8 cellular contexts compared by ENCODE assay signal in genomic region chr11:6472934-6473333, GRCh38. TPM values are rescaled to one million over a fixed set of nuclear protein-coding genes. Genes with fewer than 3 reads are reported as not detected.
DNase-seq lines count a peak whose midpoint lies in the region; ATAC-seq and TF ChIP-seq lines count a peak whose summit lies in the region.

No MANE protein-coding gene starts in this region.

- H3K9me3 Mint-ChIP-seq in CD8-positive, alpha-beta memory T cell = no peaks in the 10 kb centered on the region
- no peaks in the 10 kb centered on the region for H3K9me3 Mint-ChIP-seq in endothelial cell (ENCODE audit: unreplicated experiment)

- H3K79me2 ChIP-seq in parathyroid adenoma = no peaks in the 10 kb centered on the region

- peaks cover 15 to 30% (median 20%) of the 10 kb centered on the region in 3 donors for H3K4me1 Mint-ChIP-seq in CD8-positive, alpha-beta memory T cell
- H3K4me1 Mint-ChIP-seq in endothelial cell (ENCODE audit: unreplicated experiment) = peaks cover 18% of the 10 kb centered on the region

- peaks cover 0 to 16% (median 0%) of the 10 kb centered on the region in 3 donors for H3K36me3 Mint-ChIP-seq in CD8-positive, alpha-beta memory T cell
- H3K36me3 Mint-ChIP-seq in endothelial cell (ENCODE audit: low read depth, unreplicated experiment) = peaks cover 3% of the 10 kb centered on the region

- H3K36me3 ChIP-seq in CD8-positive, alpha-beta memory T cell (ENCODE audit: insufficient read depth, low read length) = peaks cover 5% of the 10 kb centered on the region
- H3K36me3 ChIP-seq in NT2/D1 (ENCODE audit: insufficient read depth, insufficient read length, low read length) = peaks cover 21% of the 10 kb centered on the region
- H3K36me3 ChIP-seq in parathyroid adenoma (ENCODE audit: control insufficient read depth, insufficient read depth, low read length) = no peaks in the 10 kb centered on the region

- peak overlapping the region; percentile 22 to 92 (median 54) for H3K27ac Mint-ChIP-seq in CD8-positive, alpha-beta memory T cell
- H3K27ac Mint-ChIP-seq in endothelial cell (ENCODE audit: unreplicated experiment) = no peak overlapping the region

- H3K4me3 Mint-ChIP-seq in CD8-positive, alpha-beta memory T cell = peak overlapping the region; percentile 76 to 94 (median 89)
- H3K4me3 Mint-ChIP-seq in endothelial cell (ENCODE audit: unreplicated experiment) = peak overlapping the region; percentile 85

- in situ Hi-C loops in GM13976 (cut with MboI; ENCODE audit: low sequenced_read_pairs, unreplicated experiment) = no loop called here

- peaks cover 14% of the 10 kb centered on the region for H3K4me1 ChIP-seq in CD8-positive, alpha-beta memory T cell (ENCODE audit: insufficient read depth, low read length)
- H3K4me1 ChIP-seq in NT2/D1 (ENCODE audit: insufficient read depth, insufficient read length) = peaks cover 5% of the 10 kb centered on the region
- peaks cover 2% of the 10 kb centered on the region for H3K4me1 ChIP-seq in parathyroid adenoma

- H3K27me3 ChIP-seq in CD8-positive, alpha-beta memory T cell (ENCODE audit: insufficient read depth, low read length, poor library complexity, severe bottlenecking) = no peaks in the 10 kb centered on the region
- H3K27me3 ChIP-seq in NT2/D1 (ENCODE audit: insufficient read depth, insufficient read length) (peaks cover 11% of the 10 kb centered on the region), parathyroid adenoma (ENCODE audit: control insufficient read depth, insufficient read depth, low read length) (no peaks in the 10 kb centered on the region)

- CTCF ChIA-PET in CD8-positive, alpha-beta memory T cell (lab: Charles Lee) = interaction anchor here (0.7 to 4.7 kb wide), 3 partner anchors 17 to 94 kb away, joined by 3 to 24 read pairs (median 5); no protein-coding TSS in a partner anchor

- H3K9me3 ChIP-seq in CD8-positive, alpha-beta memory T cell (ENCODE audit: low read length) = no peaks in the 10 kb centered on the region
- H3K9me3 ChIP-seq in NT2/D1 (ENCODE audit: insufficient read depth, low read length) (no peaks in the 10 kb centered on the region), parathyroid adenoma (ENCODE audit: control insufficient read depth, low read length) (no peaks in the 10 kb centered on the region)

- no peaks in the 10 kb centered on the region for H3K27me3 Mint-ChIP-seq in CD8-positive, alpha-beta memory T cell
- peaks cover 10% of the 10 kb centered on the region for H3K27me3 Mint-ChIP-seq in endothelial cell (ENCODE audit: unreplicated experiment)

- DNase-seq in CD8-positive, alpha-beta memory T cell = no peak
- DNase-seq in NT2/D1 (ENCODE audit: low read depth, low spot score) = no peak
- DNase-seq in endothelial cell (ENCODE audit: low spot score) = no peak
- DNase-seq in sciatic nerve (ENCODE audit: low spot score) = no peak
- DNase-seq in COLO829 (ENCODE audit: low spot score) = no peak
- DNase-seq in SKM-1 (lab: John Stamatoyannopoulos, UW; ENCODE audit: unreplicated experiment) = no peak
- DNase-seq in GM13976 (ENCODE audit: low spot score) = no peak

- POLR2A ChIA-PET in CD8-positive, alpha-beta memory T cell (lab: Charles Lee) = interaction anchor here (0.6 to 0.9 kb wide), 2 partner anchors 83 to 150 kb away, joined by 3 read pairs; partner anchors contain the start of gene SMPD1

- no peak overlapping the region for H2AFZ ChIP-seq in parathyroid adenoma

- no peak overlapping the region for H3K4me3 ChIP-seq in CD8-positive, alpha-beta memory T cell (ENCODE audit: low read length)
- H3K4me3 ChIP-seq in NT2/D1 (ENCODE audit: insufficient read length, low read depth) (peak overlapping the region; percentile 9), parathyroid adenoma (ENCODE audit: low read depth, low read length) (no peak overlapping the region)

- H3K9ac ChIP-seq in NT2/D1 (ENCODE audit: insufficient read length, low read depth) (peak overlapping the region; percentile 58), parathyroid adenoma (no peak overlapping the region)

- TF ChIP-seq CTCF in endothelial cell (IDR thresholded peaks at IDR 0.05; ENCODE audit: unreplicated experiment) = no peak
- TF ChIP-seq CTCF in parathyroid adenoma (IDR thresholded peaks at IDR 0.05) = no peak
- TF ChIP-seq CTCF in GM13976 (IDR thresholded peaks at IDR 0.05; ENCODE audit: borderline replicate concordance, control extremely low read depth, extremely low read depth, insufficient read depth, missing control alignments) = no peak

- peak overlapping the region; percentile 51 for H3K4me2 ChIP-seq in parathyroid adenoma (ENCODE audit: low read length)

- ATAC-seq in sciatic nerve = no peak

- intact Hi-C loops in sciatic nerve (cut with DNase I) = no loop called here

- H3K27ac ChIP-seq in CD8-positive, alpha-beta memory T cell (ENCODE audit: low read depth, low read length) = no peak overlapping the region
- H3K27ac ChIP-seq in parathyroid adenoma = no peak overlapping the region

RNA-seq across cellular contexts. Expression of gene TRIM3, which starts 0.8 kb away (rescaled TPM):
- 1 to 10 TPM; 6.4 to 6.8 TPM for total RNA-seq in CD8-positive, alpha-beta memory T cell
- 2.4 TPM for polyA plus RNA-seq in CD8-positive, alpha-beta memory T cell
- 26.0 TPM for total RNA-seq in endothelial cell (ENCODE audit: unreplicated experiment)
- total RNA-seq in sciatic nerve = 24.6 TPM

RNA-seq across cellular contexts. Expression of gene ARFIP2, which starts 8.2 kb away (rescaled TPM):
- total RNA-seq in CD8-positive, alpha-beta memory T cell = 10 to 100 TPM; 46.9 to 47.5 TPM
- polyA plus RNA-seq in CD8-positive, alpha-beta memory T cell = 35.2 TPM
- total RNA-seq in endothelial cell (ENCODE audit: unreplicated experiment) (46.7 TPM), sciatic nerve (35.0 TPM)

RNA-seq across cellular contexts. Expression of gene TIMM10B, which starts 8.4 kb away (rescaled TPM):
- 10 to 100 TPM; 43.6 to 46.3 TPM for total RNA-seq in CD8-positive, alpha-beta memory T cell
- 32.1 TPM for polyA plus RNA-seq in CD8-positive, alpha-beta memory T cell
- total RNA-seq in endothelial cell (ENCODE audit: unreplicated experiment) = 42.2 TPM
- total RNA-seq in sciatic nerve = 51.5 TPM

RNA-seq across cellular contexts. Expression of gene DNHD1, which starts 24.1 kb away (rescaled TPM):
- 1 to 10 TPM; 8.0 to 9.2 TPM for total RNA-seq in CD8-positive, alpha-beta memory T cell
- polyA plus RNA-seq in CD8-positive, alpha-beta memory T cell = 1.9 TPM
- total RNA-seq in endothelial cell (ENCODE audit: unreplicated experiment) = 8.5 TPM
- total RNA-seq in sciatic nerve = 33.1 TPM

RNA-seq across cellular contexts. Expression of gene HPX, which starts 32.1 kb away (rescaled TPM):
- total RNA-seq in CD8-positive, alpha-beta memory T cell = under 1 TPM in 1 of 2 experiments, not detected in 1; 0.27 TPM
- polyA plus RNA-seq in CD8-positive, alpha-beta memory T cell = not detected
- total RNA-seq in endothelial cell (ENCODE audit: unreplicated experiment) = 1.4 TPM
- total RNA-seq in sciatic nerve = 2.8 TPM
